18 cellular contexts compared by ENCODE assay signal in genomic region chr1:221735976-221736375, GRCh38. TPM values are rescaled to one million over a fixed set of nuclear protein-coding genes. Genes with fewer than 3 reads are reported as not detected.
DNase-seq lines count a peak whose midpoint lies in the region; ATAC-seq, FAIRE-seq and TF ChIP-seq lines count a peak whose summit lies in the region.
"Had no signal": no experiment of that assay in that cellular context is flagged by ENCODE, and none has a peak within 500 bp of the region (broad histone marks: within the 10 kb centered on the region; RNA-seq: fewer than 3 reads in every experiment).

No MANE protein-coding gene starts in this region.

- TF ChIP-seq RAD21 in GM12878 (IDR thresholded peaks at IDR 0.05; ENCODE audit: insufficient read depth, low read depth, low read length): no peak

- RAD21 ChIA-PET in GM12878 (lab: Charles Lee; ENCODE audit: unreplicated experiment): interaction anchor here (1.0 to 4.8 kb wide), 6 partner anchors 13 to 92 kb away, joined by 3 to 78 read pairs (median 4); no protein-coding TSS in a partner anchor

- DNase-seq in CD4-positive, alpha-beta T cell: no peak
- DNase-seq in GM12878 (ENCODE audit: low read depth, low spot score) (no peak), SIG-M5 (lab: John Stamatoyannopoulos, UW) (no peak), ascending aorta (ENCODE audit: low spot score in 2 of 2) (no peak), amniotic stem cell (lab: John Stamatoyannopoulos, UW) (no peak)
- DNase-seq: activated CD4-positive, alpha-beta memory T cell treated with anti-CD3 and anti-CD28 coated beads, Interleukin-2, amount 10 ng/mL, durations not matched to agents 7 days and 5 days; activated effector memory CD4-positive, alpha-beta T cell treated with anti-CD3 and anti-CD28 coated beads, Interleukin-2, amount 50 U/mL, for 16 hours; cortex of kidney; heart right ventricle; Karpas-422; kidney; NCI-H146; NCI-H510A; ovary; PC-9 had no signal

- peaks cover 62% of the 10 kb centered on the region for H3K4me1 Mint-ChIP-seq in CD4-positive, alpha-beta T cell (ENCODE audit: low read depth)

- CTCF ChIA-PET in CD4-positive, alpha-beta T cell (lab: Charles Lee): no interaction called here
- CTCF ChIA-PET in GM12878 (lab: Yijun Ruan, JAX): interaction anchor here (0.9 to 3.0 kb wide), 5 partner anchors 13 to 274 kb away, joined by 3 to 17 read pairs (median 4); no protein-coding TSS in a partner anchor

- intact Hi-C loops in CD4-positive, alpha-beta T cell (cut with DNase I, micrococcal nuclease): no loop called here
- intact Hi-C loops in GM12878 (cut with micrococcal nuclease; ENCODE audit: unreplicated experiment) (loop anchor here (2.0 kb wide), 2 partner anchors 257 to 431 kb away; no protein-coding TSS in a partner anchor), ascending aorta (cut with DNase I) (no loop called here)

- H3K9ac ChIP-seq in GM12878 (ENCODE audit: control insufficient read depth, insufficient read depth, low read length) (peak overlapping the region; percentile 42; the same call in 1 of the 2 replicates), muscle layer of colon (ENCODE audit: low read length) (peak overlapping the region; percentile 28)

- no peak overlapping the region for H3K27ac ChIP-seq in ACC112 (ENCODE audit: low read depth, low read length)
- no peak overlapping the region for H3K27ac ChIP-seq in CD4-positive, alpha-beta T cell (ENCODE audit: low read depth, low read length)
- H3K27ac ChIP-seq in GM12878 (ENCODE audit: control insufficient read depth, insufficient read depth): peak overlapping the region; percentile 29; the same call in 1 of the 2 replicates
- H3K27ac ChIP-seq in muscle layer of colon (ENCODE audit: low read depth, low read length): peak overlapping the region; percentile 13
- H3K27ac ChIP-seq in ascending aorta: no peak overlapping the region
- H3K27ac ChIP-seq: ovary, PC-9 had no signal

- no peaks in the 10 kb centered on the region for H3K27me3 Mint-ChIP-seq in CD4-positive, alpha-beta T cell
- H3K27me3 Mint-ChIP-seq: activated CD4-positive, alpha-beta memory T cell treated with anti-CD3 and anti-CD28 coated beads, Interleukin-2, amount 10 ng/mL, durations not matched to agents 7 days and 5 days had no signal

- H3K4me2 ChIP-seq in GM12878 (ENCODE audit: control insufficient read depth, insufficient read depth): peak overlapping the region; percentile 67
- H3K4me2 ChIP-seq: PC-9 had no signal

- H3K27ac Mint-ChIP-seq in CD4-positive, alpha-beta T cell: no peak overlapping the region
- H3K27ac Mint-ChIP-seq: activated CD4-positive, alpha-beta memory T cell treated with anti-CD3 and anti-CD28 coated beads, Interleukin-2, amount 10 ng/mL, durations not matched to agents 7 days and 5 days had no signal

- H4K20me1 ChIP-seq in GM12878 (ENCODE audit: control insufficient read depth, insufficient read depth): no peaks in the 10 kb centered on the region

- TF ChIP-seq EP300 in GM12878 (IDR thresholded peaks at IDR 0.05; ENCODE audit: borderline replicate concordance in 1 of 2, control insufficient read depth in 1 of 2, low read depth in 2 of 2, low read length in 2 of 2): no peak

- FAIRE-seq in GM12878 (lab: Jason Lieb, UNC): no peak
- FAIRE-seq: kidney had no signal

- H3K79me2 ChIP-seq in ACC112 (ENCODE audit: control insufficient read depth, insufficient read depth, low read length, unreplicated experiment) (peaks cover 85% of the 10 kb centered on the region), GM12878 (ENCODE audit: control insufficient read depth, insufficient read depth, low read length) (peaks cover 98% of the 10 kb centered on the region)

- H3K9me3 Mint-ChIP-seq in CD4-positive, alpha-beta T cell: no peaks in the 10 kb centered on the region
- H3K9me3 Mint-ChIP-seq: activated CD4-positive, alpha-beta memory T cell treated with anti-CD3 and anti-CD28 coated beads, Interleukin-2, amount 10 ng/mL, durations not matched to agents 7 days and 5 days had no signal

- BruUV-seq in GM12878 (replicated peaks; lab: Mats Ljungman, UMichigan): TSS peak; percentile 2

- no peak for ATAC-seq in CD4-positive, alpha-beta T cell (ENCODE audit: poor library complexity)
- ATAC-seq in GM12878: no peak
- no peak for ATAC-seq in HG03135 (IDR thresholded peaks at IDR 0.05; ENCODE audit: unreplicated experiment)

- SMC1A ChIA-PET in GM12878 (lab: Charles Lee; ENCODE audit: uncharacterized antibody, unreplicated experiment): interaction anchor here (0.7 to 18.3 kb wide), 13 partner anchors 6 to 192 kb away, joined by 3 to 199 read pairs (median 3); partner anchors contain the start of gene DUSP10

- POLR2A ChIA-PET in CD4-positive, alpha-beta T cell (lab: Charles Lee): no interaction called here
- POLR2A ChIA-PET in GM12878 (lab: Charles Lee): interaction anchor here (0.9 to 14.6 kb wide), 4 partner anchors 8 to 25 kb away, joined by 3 to 194 read pairs (median 3); no protein-coding TSS in a partner anchor

- 89% methylated on average over 2 of the region's 2 CpGs for WGBS in GM12878 (ENCODE audit: insufficient coverage, insufficient replicate concordance, low lambda C conversion rate, missing lambda C conversion rate)

- H3K36me3 ChIP-seq in ACC112 (ENCODE audit: insufficient read depth, low read length) (peaks cover 42% of the 10 kb centered on the region), GM12878 (ENCODE audit: control insufficient read depth in 2 of 2, insufficient read depth in 2 of 2, low read length in 1 of 2) (peaks cover 2 to 5% of the 10 kb centered on the region in 2 experiments), muscle layer of colon (ENCODE audit: insufficient read depth, low read length) (peaks cover 23% of the 10 kb centered on the region), ascending aorta (no peaks in the 10 kb centered on the region)
- H3K36me3 ChIP-seq: ovary had no signal

- no peak overlapping the region for H2AFZ ChIP-seq in ACC112 (ENCODE audit: low read length, unreplicated experiment)
- H2AFZ ChIP-seq in GM12878 (ENCODE audit: control insufficient read depth, low read depth, low read length): no peak overlapping the region
- H2AFZ ChIP-seq: PC-9 had no signal

- TF ChIP-seq CTCF in CD4-positive, alpha-beta T cell (IDR thresholded peaks at IDR 0.05): no peak
- TF ChIP-seq CTCF in GM12878 (IDR thresholded peaks at IDR 0.05 in 2 of 3, conservative IDR thresholded peaks at IDR 0.05 in 1 of 3; ENCODE audit: control insufficient read depth in 2 of 3, extremely low read depth in 1 of 3, insufficient read depth in 1 of 3, low read depth in 3 of 3, low read length in 3 of 3) (no peak), ascending aorta (IDR thresholded peaks at IDR 0.05) (no peak)

- H3K36me3 Mint-ChIP-seq in CD4-positive, alpha-beta T cell (ENCODE audit: low read depth): peaks cover 17% of the 10 kb centered on the region

- H3K4me3 ChIP-seq in ACC112 (ENCODE audit: low read depth, low read length) (peak overlapping the region; percentile 30), GM12878 (peak overlapping the region; percentile 90), muscle layer of colon (ENCODE audit: low read depth in 1 of 2, low read length in 2 of 2) (peak overlapping the region in 1 of 2 donors; percentile 38), ascending aorta (no peak overlapping the region)
- H3K4me3 ChIP-seq: ovary, PC-9 had no signal

- no peaks in the 10 kb centered on the region for H3K27me3 ChIP-seq in ACC112 (ENCODE audit: insufficient read depth, low read length)
- no peaks in the 10 kb centered on the region for H3K27me3 ChIP-seq in CD4-positive, alpha-beta T cell (ENCODE audit: control insufficient read depth, insufficient read depth, low read length)
- H3K27me3 ChIP-seq in GM12878 (replicated peaks in 1 of 2; ENCODE audit: control insufficient read depth in 2 of 2, insufficient read depth in 2 of 2, low read length in 1 of 2): no peaks in the 10 kb centered on the region
- no peaks in the 10 kb centered on the region for H3K27me3 ChIP-seq in muscle layer of colon (ENCODE audit: control insufficient read depth in 1 of 2, insufficient read depth in 2 of 2, low read length in 2 of 2)
- no peaks in the 10 kb centered on the region for H3K27me3 ChIP-seq in ascending aorta
- H3K27me3 ChIP-seq: heart right ventricle, ovary had no signal

- H3K4me3 Mint-ChIP-seq in CD4-positive, alpha-beta T cell: peak overlapping the region; percentile 36
- H3K4me3 Mint-ChIP-seq: activated CD4-positive, alpha-beta memory T cell treated with anti-CD3 and anti-CD28 coated beads, Interleukin-2, amount 10 ng/mL, durations not matched to agents 7 days and 5 days had no signal

- H3K9me3 ChIP-seq in CD4-positive, alpha-beta T cell (ENCODE audit: control insufficient read depth, low read length): no peaks in the 10 kb centered on the region
- H3K9me3 ChIP-seq in GM12878 (replicated peaks; ENCODE audit: control insufficient read depth, insufficient read depth, low read length) (no peaks in the 10 kb centered on the region), muscle layer of colon (ENCODE audit: low read length) (no peaks in the 10 kb centered on the region), ascending aorta (no peaks in the 10 kb centered on the region)
- H3K9me3 ChIP-seq: heart right ventricle, ovary had no signal

- in situ Hi-C loops in GM12878 (cut with MboI): loop anchor here (10.0 kb wide), 1 partner anchor 719 kb away; no protein-coding TSS in a partner anchor

- no peak for TF ChIP-seq POLR2A in GM12878 (IDR thresholded peaks at IDR 0.05; ENCODE audit: low read depth, low read length)

- H3K4me1 ChIP-seq in ACC112 (ENCODE audit: control insufficient read depth, insufficient read depth, low read length, unreplicated experiment): peaks cover 13% of the 10 kb centered on the region
- H3K4me1 ChIP-seq in GM12878 (ENCODE audit: control insufficient read depth, insufficient read depth, low read length): peaks cover 11% of the 10 kb centered on the region
- peaks cover 80% of the 10 kb centered on the region for H3K4me1 ChIP-seq in muscle layer of colon (ENCODE audit: insufficient read depth, low read length)
- H3K4me1 ChIP-seq in ascending aorta: no peaks in the 10 kb centered on the region

RNA-seq across cellular contexts. Expression of gene DUSP10, which starts 5.9 kb away (rescaled TPM):
- 10 to 100 TPM; 66.9 to 70.9 TPM for total RNA-seq in CD4-positive, alpha-beta T cell
- total RNA-seq in GM12878 (2013; cell fraction: nucleolus; rRNA removed): 55.2 and 55.7 TPM in 2 replicates
- total RNA-seq in GM12878 (2014; rRNA removed) (37.7 and 38.4 TPM in 2 replicates), GM12878 (2014; rRNA removed; fragmentation: Illumina TruSeq; extraction: Trizol) (33.3 and 34.9 TPM in 2 replicates), GM12878 (2021) (27.6 and 27.7 TPM in 2 replicates), ascending aorta (5.7 TPM)
- 12.1 TPM for polyA plus RNA-seq in GM12878 (2011; ENCODE audit: low read depth)
- polyA plus RNA-seq in GM12878 (2011; rRNA removed) (32.3 and 36.7 TPM in 2 replicates), GM12878 (2014; fragmentation: Illumina TruSeq; extraction: Trizol) (26.9 and 27.4 TPM in 2 replicates), GM12878 (2014; fragmentation: Nextera tagmentation; extraction: Ambion mirVana) (10 to 100 TPM; 20.3 to 32.1 TPM), GM12878 (2014; rRNA removed) (22.9 and 27.3 TPM in 2 replicates), GM12878 (2016; fragmentation: Nextera tagmentation; extraction: Ambion mirVana) (10 to 100 TPM; 27.7 to 28.0 TPM)
- polyA plus RNA-seq in GM12878 (2011; cell fraction: cytosol; rRNA removed): 54.2 and 57.2 TPM in 2 replicates
- polyA plus RNA-seq in GM12878 (2011; cell fraction: nucleus; rRNA removed): 39.7 and 50.3 TPM in 2 replicates
- 17.1 and 20.4 TPM in 2 replicates for polyA plus RNA-seq in GM12878 (2012)
- polyA minus RNA-seq in GM12878 (2011; rRNA and poly(A)+ RNA removed): 84.4 and 93.6 TPM in 2 replicates
- polyA minus RNA-seq in GM12878 (2011; cell fraction: cytosol; rRNA and poly(A)+ RNA removed): 18.3 and 20.3 TPM in 2 replicates
- 60.7 and 101 TPM in 2 replicates for polyA minus RNA-seq in GM12878 (2011; cell fraction: nucleus; rRNA and poly(A)+ RNA removed)

Comparison
In these comparisons a context has a peak if more than half of its experiments do, and no peak if none do; other contexts are left out.
1. H3K27ac ChIP-seq: peak in GM12878 (single experiment) and muscle layer of colon (single experiment); none in ACC112 (single experiment), CD4-positive, alpha-beta T cell (single experiment) and ascending aorta (0 of 2).
2. H3K4me3 ChIP-seq: peak in ACC112 (single experiment) and GM12878 (single experiment); none in ascending aorta (0 of 2).